18 cellular contexts compared by ENCODE assay signal in genomic region chr4:155745984-155746383, GRCh38. TPM values are rescaled to one million over a fixed set of nuclear protein-coding genes. Genes with fewer than 3 reads are reported as not detected.
DNase-seq lines count a peak whose midpoint lies in the region; ATAC-seq and TF ChIP-seq lines count a peak whose summit lies in the region.
"Had no signal": no experiment of that assay in that cellular context is flagged by ENCODE, and none has a peak within 500 bp of the region (broad histone marks: within the 10 kb centered on the region; RNA-seq: fewer than 3 reads in every experiment).

No MANE protein-coding gene starts in this region.

- peak; percentile 70 for DNase-seq in AG20443 (ENCODE audit: low spot score)
- peak; percentile 22 for DNase-seq in MG63
- peak; percentile 66 to 75 for DNase-seq in fibroblast of lung (ENCODE audit: low read depth in 2 of 2)
- DNase-seq in mucosa of gallbladder (ENCODE audit: low spot score) = peak; percentile 27
- DNase-seq in superior temporal gyrus (ENCODE audit: extremely low spot score) = no peak
- DNase-seq in activated CD4-positive, alpha-beta T cell treated with anti-CD3 and anti-CD28 coated beads for 36 hours = no peak
- no peak for DNase-seq in hippocampal formation (lab: John Stamatoyannopoulos, UW)
- DNase-seq: activated effector memory CD4-positive, alpha-beta T cell treated with anti-CD3 and anti-CD28 coated beads, Interleukin-2, amount 50 U/mL, for 16 hours; Caco-2; mammary epithelial cell; natural killer cell; NCI-H146; NCI-H226; stomach; T-helper 1 cell; uterus had no signal

- H3K27ac Mint-ChIP-seq in activated CD4-positive, alpha-beta T cell treated with anti-CD3 and anti-CD28 coated beads for 36 hours = no peak overlapping the region
- H3K27ac Mint-ChIP-seq: natural killer cell had no signal

- no peak overlapping the region for H3K4me2 ChIP-seq in fibroblast of lung (ENCODE audit: extremely low read depth, insufficient read depth, low read length)

- no peak for ATAC-seq in activated CD4-positive, alpha-beta T cell treated with anti-CD3 and anti-CD28 coated beads for 36 hours
- ATAC-seq in HG02840 (IDR thresholded peaks at IDR 0.05; ENCODE audit: low FRiP score, unreplicated experiment) = no peak
- ATAC-seq: natural killer cell had no signal

- CTCF ChIA-PET in activated CD4-positive, alpha-beta T cell treated with anti-CD3 and anti-CD28 coated beads for 36 hours (lab: Charles Lee) = no interaction called here

- H3K9me3 Mint-ChIP-seq in activated CD4-positive, alpha-beta T cell treated with anti-CD3 and anti-CD28 coated beads for 36 hours (ENCODE audit: low read depth) = no peaks in the 10 kb centered on the region
- H3K9me3 Mint-ChIP-seq: natural killer cell had no signal

- H3K4me3 ChIP-seq in MG63 (no peak overlapping the region), fibroblast of lung (replicated peaks in 1 of 4; ENCODE audit: control extremely low read depth in 1 of 4, insufficient read depth in 1 of 4, low read depth in 3 of 4, low read length in 4 of 4) (no peak overlapping the region)
- H3K4me3 ChIP-seq: stomach, uterus had no signal

- no peaks in the 10 kb centered on the region for H3K36me3 ChIP-seq in MG63
- H3K36me3 ChIP-seq in fibroblast of lung (ENCODE audit: control insufficient read depth, insufficient read depth, low read length) = no peaks in the 10 kb centered on the region
- H3K36me3 ChIP-seq: stomach, uterus had no signal

- peaks cover 1% of the 10 kb centered on the region for H3K27me3 Mint-ChIP-seq in activated CD4-positive, alpha-beta T cell treated with anti-CD3 and anti-CD28 coated beads for 36 hours

- no peak overlapping the region for H3K27ac ChIP-seq in fibroblast of lung (ENCODE audit: insufficient read depth, low read length)
- H3K27ac ChIP-seq: stomach, uterus, VCaP had no signal

- no peak overlapping the region for H2AFZ ChIP-seq in fibroblast of lung (ENCODE audit: low read length)

- TF ChIP-seq CTCF in fibroblast of lung (conservative IDR thresholded peaks at IDR 0.05 in 1 of 2, IDR thresholded peaks at IDR 0.05 in 1 of 2; ENCODE audit: low read depth in 1 of 2, low read length in 2 of 2) = no peak

- intact Hi-C loops in activated CD4-positive, alpha-beta T cell treated with anti-CD3 and anti-CD28 coated beads for 36 hours (cut with DNase I, micrococcal nuclease) = no loop called here

- no peaks in the 10 kb centered on the region for H3K27me3 ChIP-seq in MG63
- no peaks in the 10 kb centered on the region for H3K27me3 ChIP-seq in fibroblast of lung (ENCODE audit: control insufficient read depth, insufficient read depth, low read length)
- H3K27me3 ChIP-seq: stomach, uterus had no signal

- H4K20me1 ChIP-seq in fibroblast of lung (ENCODE audit: control insufficient read depth, extremely low read depth, insufficient read depth, low read length) = no peaks in the 10 kb centered on the region

- H3K36me3 Mint-ChIP-seq in activated CD4-positive, alpha-beta T cell treated with anti-CD3 and anti-CD28 coated beads for 36 hours (ENCODE audit: low read depth) = no peaks in the 10 kb centered on the region
- H3K36me3 Mint-ChIP-seq: natural killer cell had no signal

- no peaks in the 10 kb centered on the region for H3K79me2 ChIP-seq in fibroblast of lung (ENCODE audit: control insufficient read depth, insufficient read depth, low read length)

- H3K4me1 Mint-ChIP-seq in activated CD4-positive, alpha-beta T cell treated with anti-CD3 and anti-CD28 coated beads for 36 hours = no peaks in the 10 kb centered on the region
- H3K4me1 Mint-ChIP-seq: natural killer cell had no signal

- H3K4me1 ChIP-seq in fibroblast of lung (ENCODE audit: control insufficient read depth, extremely low read depth, insufficient read depth, low read length) = no peaks in the 10 kb centered on the region
- H3K4me1 ChIP-seq: Caco-2, stomach, uterus had no signal

- no peaks in the 10 kb centered on the region for H3K9me3 ChIP-seq in MG63
- no peaks in the 10 kb centered on the region for H3K9me3 ChIP-seq in fibroblast of lung (ENCODE audit: control insufficient read depth, insufficient read depth, low read depth, low read length)
- H3K9me3 ChIP-seq: Caco-2, stomach, uterus had no signal

- POLR2A ChIA-PET in activated CD4-positive, alpha-beta T cell treated with anti-CD3 and anti-CD28 coated beads for 36 hours (lab: Charles Lee) = no interaction called here

- H3K9ac ChIP-seq in fibroblast of lung (ENCODE audit: insufficient read depth, low read length) = no peak overlapping the region

- H3K4me3 Mint-ChIP-seq in activated CD4-positive, alpha-beta T cell treated with anti-CD3 and anti-CD28 coated beads for 36 hours = no peak overlapping the region
- H3K4me3 Mint-ChIP-seq: natural killer cell had no signal

RNA-seq across cellular contexts. Expression of gene GUCY1B1, which starts 12.8 kb away (rescaled TPM):
- 0.92 and 1.5 TPM in 2 replicates for total RNA-seq in MG63 (2014; rRNA removed; shearing (Covaris generic); ENCODE audit: low replicate concordance)
- 37.8 and 39.3 TPM in 2 replicates for total RNA-seq in fibroblast of lung
- polyA plus RNA-seq in fibroblast of lung = 11.2 and 38.1 TPM in 2 replicates
- polyA plus RNA-seq in fibroblast of lung (2012) = 6.8 and 20.7 TPM in 2 replicates
- polyA minus RNA-seq in fibroblast of lung (ENCODE audit: low replicate concordance) = 2.3 and 9.9 TPM in 2 replicates
- 13.5 TPM for total RNA-seq in mucosa of gallbladder
- under 1 TPM; 0.37 to 0.63 TPM for total RNA-seq in activated CD4-positive, alpha-beta T cell treated with anti-CD3 and anti-CD28 coated beads for 36 hours
- total RNA-seq: Caco-2 had no signal

Comparison
In these comparisons a context has a peak if more than half of its experiments do, and no peak if none do; other contexts are left out.
1. DNase-seq: peak in AG20443 (single experiment), MG63 (single experiment), fibroblast of lung (2 of 2) and mucosa of gallbladder (single experiment); none in superior temporal gyrus (single experiment), activated CD4-positive, alpha-beta T cell treated with anti-CD3 and anti-CD28 coated beads for 36 hours (single experiment) and hippocampal formation (0 of 2).